In the genomic region with DNA sequence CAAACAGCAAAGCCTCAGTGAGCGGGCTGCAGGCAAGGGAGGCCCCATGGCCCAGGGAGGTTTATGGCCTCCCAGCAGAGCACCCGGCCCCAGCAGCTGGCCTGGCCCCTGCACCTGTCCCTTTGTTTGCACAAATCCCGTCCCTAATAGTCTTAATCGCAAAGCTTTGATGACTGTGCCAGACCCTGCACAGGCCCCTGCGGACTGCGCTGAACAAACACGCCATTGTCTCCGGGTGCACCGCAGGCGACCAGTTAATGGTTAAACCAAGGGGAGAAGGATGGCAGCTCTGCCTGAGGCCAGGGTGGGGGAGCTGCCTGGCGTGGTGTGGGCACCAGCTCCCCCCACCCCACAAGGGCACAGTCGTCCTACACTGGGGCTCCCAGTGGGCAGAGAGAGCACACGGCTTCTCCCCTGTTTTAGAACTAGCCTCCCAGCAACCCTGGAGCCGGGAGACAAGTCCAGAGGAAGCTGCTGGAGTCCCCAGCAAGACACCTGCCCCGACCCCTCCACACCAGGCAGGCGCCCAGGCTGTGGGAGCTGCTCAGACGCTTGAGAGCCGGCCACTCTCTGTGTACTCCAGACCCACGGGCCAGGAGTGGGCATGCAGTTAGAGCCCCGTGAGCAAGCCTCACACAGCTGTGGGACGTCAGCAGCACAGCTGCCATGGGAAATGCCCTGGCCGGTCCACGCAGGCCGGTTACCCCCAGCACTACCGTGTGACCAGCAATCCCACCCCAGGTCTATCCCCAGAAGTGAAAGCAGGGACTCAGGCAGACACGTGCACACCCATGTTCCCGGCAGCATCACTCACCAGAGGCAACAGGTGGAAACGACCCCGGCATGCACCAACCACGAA, we compare ENCODE assay signal across 12 cellular contexts. TPM values are rescaled to one million over a fixed set of nuclear protein-coding genes. Genes with fewer than 3 reads are reported as not detected.
DNase-seq lines count a peak whose midpoint lies in the region; ATAC-seq and TF ChIP-seq lines count a peak whose summit lies in the region.
"Had no signal": no experiment of that assay in that cellular context is flagged by ENCODE, and none has a peak within 500 bp of the region (broad histone marks: within the 10 kb centered on the region; RNA-seq: fewer than 3 reads in every experiment).

No MANE protein-coding gene starts in this region.

- no peaks in the 10 kb centered on the region for H3K36me3 ChIP-seq in testis (ENCODE audit: low read depth, missing control alignments)

- no peak overlapping the region for H3K27ac ChIP-seq in testis
- H3K27ac ChIP-seq: foreskin keratinocyte had no signal

- ATAC-seq in SK-N-SH treated with all-trans-retinoic acid at 6 μM for 48 hours: no peak
- ATAC-seq: foreskin keratinocyte had no signal

- 82 to 84% methylated on average over 14 to 30 of the region's 30 CpGs for WGBS in testis, 2 donors

- intact Hi-C loops in testis (cut with DNase I; ENCODE audit: low total_unique reads): no loop called here

- no peak overlapping the region for H3K4me3 ChIP-seq in testis

- peaks cover 9% of the 10 kb centered on the region for H3K4me1 ChIP-seq in testis
- H3K4me1 ChIP-seq: foreskin keratinocyte had no signal

- no peaks in the 10 kb centered on the region for H3K9me3 ChIP-seq in testis

- TF ChIP-seq POLR2A in testis (IDR thresholded peaks at IDR 0.05): no peak

- DNase-seq in activated gamma-delta T cell treated with Interleukin-2 at 50 U/mL for 16 hours: peak; percentile 3
- no peak for DNase-seq in activated gamma-delta T cell (lab: John Stamatoyannopoulos, UW)
- DNase-seq in NCI-H510A (lab: John Stamatoyannopoulos, UW): peak; percentile 78
- peak; percentile 53 for DNase-seq in islet precursor cell
- DNase-seq in testis: peak; percentile 14
- DNase-seq in HK-2 (ENCODE audit: unreplicated experiment): no peak
- DNase-seq in GDM1 (lab: John Stamatoyannopoulos, UW): no peak
- DNase-seq: activated CD4-positive, CD25-positive, alpha-beta regulatory T cell; foreskin keratinocyte; naive B cell had no signal

- TF ChIP-seq CTCF in testis (IDR thresholded peaks at IDR 0.05): no peak

- no peaks in the 10 kb centered on the region for H3K27me3 ChIP-seq in testis

TF ChIP-seq in SK-N-SH treated with all-trans-retinoic acid at 6 μM for 48 hours, 23 proteins besides CTCF, POLR2A, EP300 and RAD21:
- no peak for TF ChIP-seq ZC3H10 (CRISPR knock-in tag; IDR thresholded peaks at IDR 0.05)
- no peak for TF ChIP-seq TCF4 (CRISPR knock-in tag; IDR thresholded peaks at IDR 0.05; ENCODE audit: borderline replicate concordance)
- no peak for TF ChIP-seq BACH2 (CRISPR knock-in tag; IDR thresholded peaks at IDR 0.05; ENCODE audit: borderline replicate concordance)
- no peak for TF ChIP-seq ISL1 (CRISPR knock-in tag; IDR thresholded peaks at IDR 0.05)
- no peak for TF ChIP-seq CSDC2 (CRISPR knock-in tag; IDR thresholded peaks at IDR 0.05)
- TF ChIP-seq, protein P1, sequence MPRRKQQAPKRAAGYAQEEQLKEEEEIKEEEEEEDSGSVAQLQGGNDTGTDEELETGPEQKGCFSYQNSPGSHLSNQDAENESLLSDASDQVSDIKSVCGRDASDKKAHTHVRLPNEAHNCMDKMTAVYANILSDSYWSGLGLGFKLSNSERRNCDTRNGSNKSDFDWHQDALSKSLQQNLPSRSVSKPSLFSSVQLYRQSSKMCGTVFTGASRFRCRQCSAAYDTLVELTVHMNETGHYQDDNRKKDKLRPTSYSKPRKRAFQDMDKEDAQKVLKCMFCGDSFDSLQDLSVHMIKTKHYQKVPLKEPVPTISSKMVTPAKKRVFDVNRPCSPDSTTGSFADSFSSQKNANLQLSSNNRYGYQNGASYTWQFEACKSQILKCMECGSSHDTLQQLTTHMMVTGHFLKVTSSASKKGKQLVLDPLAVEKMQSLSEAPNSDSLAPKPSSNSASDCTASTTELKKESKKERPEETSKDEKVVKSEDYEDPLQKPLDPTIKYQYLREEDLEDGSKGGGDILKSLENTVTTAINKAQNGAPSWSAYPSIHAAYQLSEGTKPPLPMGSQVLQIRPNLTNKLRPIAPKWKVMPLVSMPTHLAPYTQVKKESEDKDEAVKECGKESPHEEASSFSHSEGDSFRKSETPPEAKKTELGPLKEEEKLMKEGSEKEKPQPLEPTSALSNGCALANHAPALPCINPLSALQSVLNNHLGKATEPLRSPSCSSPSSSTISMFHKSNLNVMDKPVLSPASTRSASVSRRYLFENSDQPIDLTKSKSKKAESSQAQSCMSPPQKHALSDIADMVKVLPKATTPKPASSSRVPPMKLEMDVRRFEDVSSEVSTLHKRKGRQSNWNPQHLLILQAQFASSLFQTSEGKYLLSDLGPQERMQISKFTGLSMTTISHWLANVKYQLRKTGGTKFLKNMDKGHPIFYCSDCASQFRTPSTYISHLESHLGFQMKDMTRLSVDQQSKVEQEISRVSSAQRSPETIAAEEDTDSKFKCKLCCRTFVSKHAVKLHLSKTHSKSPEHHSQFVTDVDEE (CRISPR knock-in tag; IDR thresholded peaks at IDR 0.05): no peak
- TF ChIP-seq SNAI2 (CRISPR knock-in tag; IDR thresholded peaks at IDR 0.05): no peak
- no peak for TF ChIP-seq PPARA (CRISPR knock-in tag; IDR thresholded peaks at IDR 0.05; ENCODE audit: borderline replicate concordance)
- TF ChIP-seq, protein P2, sequence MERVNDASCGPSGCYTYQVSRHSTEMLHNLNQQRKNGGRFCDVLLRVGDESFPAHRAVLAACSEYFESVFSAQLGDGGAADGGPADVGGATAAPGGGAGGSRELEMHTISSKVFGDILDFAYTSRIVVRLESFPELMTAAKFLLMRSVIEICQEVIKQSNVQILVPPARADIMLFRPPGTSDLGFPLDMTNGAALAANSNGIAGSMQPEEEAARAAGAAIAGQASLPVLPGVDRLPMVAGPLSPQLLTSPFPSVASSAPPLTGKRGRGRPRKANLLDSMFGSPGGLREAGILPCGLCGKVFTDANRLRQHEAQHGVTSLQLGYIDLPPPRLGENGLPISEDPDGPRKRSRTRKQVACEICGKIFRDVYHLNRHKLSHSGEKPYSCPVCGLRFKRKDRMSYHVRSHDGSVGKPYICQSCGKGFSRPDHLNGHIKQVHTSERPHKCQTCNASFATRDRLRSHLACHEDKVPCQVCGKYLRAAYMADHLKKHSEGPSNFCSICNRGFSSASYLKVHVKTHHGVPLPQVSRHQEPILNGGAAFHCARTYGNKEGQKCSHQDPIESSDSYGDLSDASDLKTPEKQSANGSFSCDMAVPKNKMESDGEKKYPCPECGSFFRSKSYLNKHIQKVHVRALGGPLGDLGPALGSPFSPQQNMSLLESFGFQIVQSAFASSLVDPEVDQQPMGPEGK (CRISPR knock-in tag; IDR thresholded peaks at IDR 0.05; ENCODE audit: borderline replicate concordance): no peak
- TF ChIP-seq ESRRG (CRISPR knock-in tag; IDR thresholded peaks at IDR 0.05): no peak

RNA-seq across cellular contexts. Expression of a gene that starts 39.7 kb away (rescaled TPM):
- total RNA-seq in testis: 1 to 10 TPM; 1.1 to 2.0 TPM
- polyA plus RNA-seq in testis (ENCODE audit: insufficient read depth, low read depth, low replicate concordance): 1.2 TPM
- polyA plus RNA-seq: BJ had no signal

RNA-seq across cellular contexts. Expression of a gene that starts 50.3 kb away (rescaled TPM):
- not detected for total RNA-seq in testis
- not detected for polyA plus RNA-seq in testis (ENCODE audit: insufficient read depth, low read depth, low replicate concordance)
- total RNA-seq: foreskin keratinocyte had no signal
- polyA plus RNA-seq: BJ, foreskin keratinocyte had no signal

RNA-seq across cellular contexts. Expression of a gene that starts 59.0 kb away (rescaled TPM):
- total RNA-seq in testis: 1 to 10 TPM; 4.8 to 5.8 TPM
- polyA plus RNA-seq in testis (ENCODE audit: insufficient read depth, low read depth, low replicate concordance): 1.3 TPM
- polyA plus RNA-seq: BJ had no signal

Comparison
In these comparisons a context has a peak if more than half of its experiments do, and no peak if none do; other contexts are left out.
1. DNase-seq: peak in activated gamma-delta T cell treated with Interleukin-2 at 50 U/mL for 16 hours (single experiment), NCI-H510A (single experiment), islet precursor cell (single experiment) and testis (single experiment); none in activated gamma-delta T cell (single experiment), HK-2 (single experiment) and GDM1 (single experiment).